ENCODE assay signal across 1 cellular context in the genomic region with DNA sequence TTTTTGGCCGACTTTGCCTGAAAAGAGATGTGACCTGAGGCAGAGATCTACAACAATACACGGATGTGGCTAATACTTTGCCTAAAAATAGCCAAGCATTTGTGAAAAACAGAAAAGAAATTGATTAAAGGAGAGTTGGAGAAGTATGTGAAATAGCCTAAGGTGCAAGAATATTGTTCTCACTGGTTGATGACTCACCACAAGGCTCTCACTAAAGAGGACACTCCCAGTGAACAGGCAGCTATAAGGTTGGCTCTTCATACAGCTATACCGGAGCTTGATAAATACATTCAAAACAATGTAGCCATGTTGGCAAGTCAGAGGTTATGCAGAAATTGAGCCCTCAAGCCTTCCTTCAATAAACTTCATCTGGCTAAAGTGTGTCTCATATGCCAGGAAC.
TF ChIP-seq lines count a peak whose summit lies in the region.

No MANE protein-coding gene starts in this region.

TF ChIP-seq in H1, 55 proteins besides CTCF, POLR2A, EP300 and RAD21 (continued from another document):
- TF ChIP-seq CHD7 (IDR thresholded peaks at IDR 0.05; ENCODE audit: insufficient replicate concordance, low read length) = no peak
- TF ChIP-seq, protein P1, sequence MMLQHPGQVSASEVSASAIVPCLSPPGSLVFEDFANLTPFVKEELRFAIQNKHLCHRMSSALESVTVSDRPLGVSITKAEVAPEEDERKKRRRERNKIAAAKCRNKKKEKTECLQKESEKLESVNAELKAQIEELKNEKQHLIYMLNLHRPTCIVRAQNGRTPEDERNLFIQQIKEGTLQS (IDR thresholded peaks at IDR 0.05; ENCODE audit: insufficient read depth, low read depth, low read length) = no peak
- no peak for TF ChIP-seq GTF2F1 (IDR thresholded peaks at IDR 0.05; ENCODE audit: borderline replicate concordance, low read depth, low read length)
- TF ChIP-seq SIRT6 (IDR thresholded peaks at IDR 0.05; ENCODE audit: low read length) = no peak
- TF ChIP-seq RNF2 (IDR thresholded peaks at IDR 0.05; ENCODE audit: borderline replicate concordance, low read depth, low read length, missing control alignments, poor library complexity, severe bottlenecking) = no peak
TF ChIP-seq in H1: peak in this region for 0.
